23 cellular contexts compared by ENCODE assay signal in the genomic region with DNA sequence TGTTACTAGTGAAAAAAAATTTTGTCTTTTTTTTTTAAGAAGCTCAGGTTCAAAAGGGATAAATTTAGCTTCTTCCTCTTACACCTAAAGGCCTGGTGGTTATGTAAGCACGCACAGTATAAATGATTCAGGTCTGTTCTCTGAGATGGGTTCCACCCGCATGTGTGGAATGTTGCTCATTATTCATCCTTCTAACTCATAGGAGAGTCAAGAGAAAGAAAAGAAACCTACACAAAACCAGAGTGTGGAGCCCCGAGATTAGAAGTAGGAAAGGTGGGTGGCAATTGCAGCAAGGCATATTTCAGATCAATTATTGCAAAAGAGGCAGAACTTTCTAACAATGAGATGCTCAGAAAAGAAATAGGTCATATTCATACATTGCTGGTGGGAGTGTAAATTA. TPM values are rescaled to one million over a fixed set of nuclear protein-coding genes. Genes with fewer than 3 reads are reported as not detected.
DNase-seq lines count a peak whose midpoint lies in the region; TF ChIP-seq lines count a peak whose summit lies in the region.
"Had no signal": no experiment of that assay in that cellular context is flagged by ENCODE, and none has a peak within 500 bp of the region (broad histone marks: within the 10 kb centered on the region; RNA-seq: fewer than 3 reads in every experiment).

No MANE protein-coding gene starts in this region.

- no peak overlapping the region for H3K9ac ChIP-seq in GM23248

- TF ChIP-seq CTCF in epithelial cell of esophagus (IDR thresholded peaks at IDR 0.05; ENCODE audit: insufficient read depth, low read depth, low read length, missing control alignments) (no peak), uterus (IDR thresholded peaks at IDR 0.05) (no peak)

- intact Hi-C loops in uterus (cut with DNase I; ENCODE audit: low total_unique reads) = no loop called here

- no peak overlapping the region for H3K4me2 ChIP-seq in GM23248 (ENCODE audit: unreplicated experiment)

- 82 to 85% methylated on average over 3 of the region's 3 CpGs for WGBS in GM23248 (ENCODE audit: low coverage in 1 of 2, low lambda C conversion rate in 2 of 2, missing lambda C conversion rate in 2 of 2), 2 experiments

- no peak overlapping the region for H2AFZ ChIP-seq in GM23248

- no peaks in the 10 kb centered on the region for H3K36me3 ChIP-seq in GM23248 (ENCODE audit: low read depth)
- no peaks in the 10 kb centered on the region for H3K36me3 ChIP-seq in uterus
- H3K36me3 ChIP-seq: SJSA1 had no signal

- no peak overlapping the region for H3K27ac ChIP-seq in GM23248
- H3K27ac ChIP-seq in uterus = no peak overlapping the region
- H3K27ac ChIP-seq: HL-60, SJSA1 had no signal

- DNase-seq in GM23248 = peak; percentile 10
- DNase-seq in amniotic epithelial cell (ENCODE audit: low read depth) = peak; percentile 47
- DNase-seq in epithelial cell of esophagus (ENCODE audit: low read depth) = peak; percentile 76
- peak; percentile 86 for DNase-seq in putamen (ENCODE audit: low spot score)
- DNase-seq in NCI-H69 (lab: John Stamatoyannopoulos, UW) = no peak
- DNase-seq in cortex of kidney (lab: John Stamatoyannopoulos, UW) = no peak
- no peak for DNase-seq in uterus
- DNase-seq: Calu3, DMS153, DND-41, Karpas-422, NCI-H1092 treated with DMSO at 0.1 percent for 48 hours, NCI-H1436 treated with DMSO at 0.1 percent for 48 hours, NCI-H187 treated with DMSO at 0.1 percent for 48 hours, NCI-H524, NCI-H774, PC-3, Right ventricle myocardium superior had no signal

- H3K9me3 ChIP-seq in GM23248 (ENCODE audit: low read depth) (no peaks in the 10 kb centered on the region), uterus (no peaks in the 10 kb centered on the region)
- H3K9me3 ChIP-seq: SJSA1 had no signal

- H4K20me1 ChIP-seq in GM23248 (ENCODE audit: insufficient read depth) = no peaks in the 10 kb centered on the region

- no peaks in the 10 kb centered on the region for H3K79me2 ChIP-seq in GM23248 (ENCODE audit: insufficient read depth)

- H3K4me3 ChIP-seq in GM23248 = no peak overlapping the region
- no peak overlapping the region for H3K4me3 ChIP-seq in epithelial cell of esophagus (ENCODE audit: low read length)
- no peak overlapping the region for H3K4me3 ChIP-seq in uterus
- H3K4me3 ChIP-seq: SJSA1 had no signal

- H3K4me1 ChIP-seq in GM23248 (ENCODE audit: insufficient read depth) = no peaks in the 10 kb centered on the region
- no peaks in the 10 kb centered on the region for H3K4me1 ChIP-seq in uterus
- H3K4me1 ChIP-seq: SJSA1 had no signal

- no peaks in the 10 kb centered on the region for H3K9me2 ChIP-seq in GM23248 (ENCODE audit: insufficient read depth)

- H3K27me3 ChIP-seq in GM23248 (replicated peaks; ENCODE audit: insufficient read depth) (no peaks in the 10 kb centered on the region), uterus (no peaks in the 10 kb centered on the region)

- H3F3A ChIP-seq in GM23248 (ENCODE audit: insufficient read depth) = no peaks in the 10 kb centered on the region

- no peak for TF ChIP-seq POLR2A in uterus (IDR thresholded peaks at IDR 0.05)

- in situ Hi-C loops in GM23248 (cut with MboI) = no loop called here

RNA-seq across cellular contexts. Expression of a gene that starts 13.5 kb away (rescaled TPM):
- total RNA-seq in GM23248 (2014; rRNA removed; shearing (Covaris generic)) = 2.3 TPM in 1 of 2 replicates, not detected in the other
- polyA plus RNA-seq in GM23248 (2016; fragmentation: Nextera tagmentation; extraction: Ambion mirVana) = 0.41 and 0.56 TPM in 2 replicates
- total RNA-seq in uterus = 1 to 10 TPM in 1 of 4 donors, not detected in 3; 1.3 TPM
- total RNA-seq: A172, HepG2, HT-29, Right ventricle myocardium superior, SJSA1 had no signal

Comparison
In these comparisons a context has a peak if more than half of its experiments do, and no peak if none do; other contexts are left out.
1. DNase-seq: peak in GM23248 (single experiment), amniotic epithelial cell (single experiment), epithelial cell of esophagus (single experiment) and putamen (single experiment); none in NCI-H69 (single experiment), cortex of kidney (single experiment) and uterus (0 of 2).